19 cellular contexts compared by ENCODE assay signal in genomic region chr20:38166707-38167233, GRCh38. TPM values are rescaled to one million over a fixed set of nuclear protein-coding genes. Genes with fewer than 3 reads are reported as not detected.
A peak's percentile ranks its signal among the peaks of the same experiment; 100 is the strongest.
DNase-seq lines count a peak whose midpoint lies in the region; ATAC-seq, FAIRE-seq and TF ChIP-seq lines count a peak whose summit lies in the region.
"Had no signal": no experiment of that assay in that cellular context is flagged by ENCODE, and none has a peak within 500 bp of the region (broad histone marks: within the 10 kb centered on the region; RNA-seq: fewer than 3 reads in every experiment).

No MANE protein-coding gene starts in this region.

- peak overlapping the region; percentile 20 for H2AFZ ChIP-seq in HepG2 (ENCODE audit: low read length)

- no peaks in the 10 kb centered on the region for H4K20me1 ChIP-seq in HepG2 (ENCODE audit: insufficient read depth, low read length)

- BruUV-seq in HepG2 (replicated peaks; lab: Mats Ljungman, UMichigan) = no TSS peak

- H3K9ac ChIP-seq in HepG2 (ENCODE audit: insufficient read depth, low read depth, low read length) = no peak overlapping the region; the same call in 1 of the 2 replicates

- no peaks in the 10 kb centered on the region for H3K79me2 ChIP-seq in HepG2 (ENCODE audit: insufficient read depth, low read length)

- H3K9me3 ChIP-seq in HepG2 (ENCODE audit: low read length) (no peaks in the 10 kb centered on the region), right lobe of liver (no peaks in the 10 kb centered on the region), esophagus squamous epithelium (no peaks in the 10 kb centered on the region), breast epithelium (no peaks in the 10 kb centered on the region)

- TF ChIP-seq POLR2A in HepG2 (IDR thresholded peaks at IDR 0.05; ENCODE audit: insufficient read depth in 1 of 2, low read depth in 2 of 2, low read length in 2 of 2) (no peak), right lobe of liver (IDR thresholded peaks at IDR 0.05) (no peak), esophagus squamous epithelium (IDR thresholded peaks at IDR 0.05) (no peak), breast epithelium (IDR thresholded peaks at IDR 0.05) (no peak)

- in situ Hi-C loops in HepG2 (cut with HindIII; ENCODE audit: extremely low pct_ligation_motif_present, low pct_unique_long_range_greater_than_20kb) = loop anchor here (5.0 kb wide), 1 partner anchor 109 kb away; no protein-coding TSS in a partner anchor

- DNase-seq in HepG2 (ENCODE audit: low spot score) (no peak), right lobe of liver (no peak), esophagus squamous epithelium (lab: John Stamatoyannopoulos, UW) (no peak), posterior vena cava (ENCODE audit: low spot score) (peak; percentile 34), breast epithelium (ENCODE audit: low spot score in 2 of 2) (no peak), DMS 273 (lab: John Stamatoyannopoulos, UW; ENCODE audit: unreplicated experiment) (no peak), C1 segment of cervical spinal cord (lab: John Stamatoyannopoulos, UW) (no peak)
- DNase-seq: activated CD4-positive, alpha-beta T cell treated with anti-CD3 and anti-CD28 coated beads for 4 hours; CD4-positive, CD25-positive, alpha-beta regulatory T cell; DMS153; NCI-H2171 treated with DMSO at 0.1 percent for 48 hours; NCI-H69 had no signal

- TF ChIP-seq CTCF in HepG2 (CRISPR knock-in tag; IDR thresholded peaks at IDR 0.05) = no peak
- TF ChIP-seq CTCF in right lobe of liver (IDR thresholded peaks at IDR 0.05) = no peak
- no peak for TF ChIP-seq CTCF in esophagus squamous epithelium (IDR thresholded peaks at IDR 0.05)
- TF ChIP-seq CTCF in breast epithelium (IDR thresholded peaks at IDR 0.05) = no peak

- no peaks in the 10 kb centered on the region for H3K27me3 ChIP-seq in HepG2 (ENCODE audit: control insufficient read depth in 1 of 2, insufficient read depth in 2 of 2, low read length in 2 of 2)
- H3K27me3 ChIP-seq in right lobe of liver = no peaks in the 10 kb centered on the region
- no peaks in the 10 kb centered on the region for H3K27me3 ChIP-seq in esophagus squamous epithelium
- no peaks in the 10 kb centered on the region for H3K27me3 ChIP-seq in breast epithelium

- POLR2A ChIA-PET in HepG2 (lab: Yijun Ruan, JAX) = interaction anchor here (0.7 to 5.0 kb wide), 8 partner anchors 23 to 133 kb away, joined by 3 to 33 read pairs (median 4); partner anchors contain the start of genes RPRD1B and TTI1

- TF ChIP-seq EP300 in HepG2 (IDR thresholded peaks at IDR 0.05; ENCODE audit: low read depth in 2 of 2, low read length in 2 of 2) (no peak), HepG2 (CRISPR knock-in tag; IDR thresholded peaks at IDR 0.05; ENCODE audit: borderline replicate concordance) (no peak)

- WGBS in HepG2 (ENCODE audit: low lambda C conversion rate) = 12% methylated on average over 11 of the region's 11 CpGs
- WGBS in right lobe of liver (ENCODE audit: insufficient coverage, low coverage, low lambda C conversion rate, missing lambda C conversion rate) = 31% methylated on average over 4 of the region's 11 CpGs
- 73 to 83% methylated on average over 7 to 10 of the region's 11 CpGs for WGBS in esophagus squamous epithelium, 2 donors

- no peak for TF ChIP-seq RAD21 in HepG2 (CRISPR knock-in tag; IDR thresholded peaks at IDR 0.05)

- intact Hi-C loops in HepG2 (cut with micrococcal nuclease; ENCODE audit: unreplicated experiment) = no loop called here
- intact Hi-C loops in right lobe of liver (cut with DNase I) = loop anchor here (5.0 to 10.0 kb wide), 2 partner anchors 102 to 109 kb away; no protein-coding TSS in a partner anchor
- intact Hi-C loops in esophagus squamous epithelium (cut with DNase I) = loop anchor here (10.0 kb wide), 1 partner anchor 92 kb away; no protein-coding TSS in a partner anchor
- intact Hi-C loops in posterior vena cava (cut with DNase I) = loop anchor here (2.0 to 5.0 kb wide), 2 partner anchors 52 to 104 kb away; no protein-coding TSS in a partner anchor
- intact Hi-C loops in breast epithelium (cut with DNase I; ENCODE audit: low total_unique reads) = no loop called here

- H3K4me3 ChIP-seq in HepG2 (replicated peaks in 1 of 3; ENCODE audit: insufficient read depth in 1 of 3, low read depth in 2 of 3, low read length in 3 of 3) (peak overlapping the region in 2 of 3 experiments; percentile 5 to 48; a peak in 3 of 6 replicates), right lobe of liver (no peak overlapping the region), esophagus squamous epithelium (no peak overlapping the region), breast epithelium (no peak overlapping the region)
- H3K4me3 ChIP-seq: lung had no signal

- CTCF ChIA-PET in HepG2 (lab: Yijun Ruan, JAX; ENCODE audit: low intra/inter-chr PET ratio, low total read pairs) = interaction anchor here (3.4 to 4.4 kb wide), 2 partner anchors 93 to 109 kb away, joined by 28 to 54 read pairs; no protein-coding TSS in a partner anchor

- no peak for FAIRE-seq in HepG2 (lab: Jason Lieb, UNC)
- FAIRE-seq: A204.1, G401.6 had no signal

- H3K4me2 ChIP-seq in HepG2 (ENCODE audit: low read depth, low read length) = peak overlapping the region; percentile 85

- H3K36me3 ChIP-seq in HepG2 (replicated peaks in 1 of 2; ENCODE audit: control insufficient read depth in 1 of 2, insufficient read depth in 2 of 2, low read length in 2 of 2) (no peaks in the 10 kb centered on the region), right lobe of liver (peaks cover 0 to 3% (median 0%) of the 10 kb centered on the region in 4 donors), esophagus squamous epithelium (no peaks in the 10 kb centered on the region), breast epithelium (no peaks in the 10 kb centered on the region)

- no peak overlapping the region for H3K27ac ChIP-seq in HepG2 (ENCODE audit: extremely low read length, insufficient read depth, low read length)
- H3K27ac ChIP-seq in right lobe of liver = no peak overlapping the region
- H3K27ac ChIP-seq in esophagus squamous epithelium = peak overlapping the region; percentile 18 to 87 (median 60)
- H3K27ac ChIP-seq in breast epithelium = no peak overlapping the region
- H3K27ac ChIP-seq: HL-60 had no signal

- H3K4me1 ChIP-seq in HepG2 (ENCODE audit: insufficient read depth, low read length) (peaks cover 98% of the 10 kb centered on the region), right lobe of liver (peaks cover 2 to 52% (median 13%) of the 10 kb centered on the region in 4 donors), esophagus squamous epithelium (peaks cover 21 to 83% (median 33%) of the 10 kb centered on the region in 3 donors), breast epithelium (peaks cover 0 to 6% of the 10 kb centered on the region in 2 donors)

- ATAC-seq in HepG2 = no peak
- ATAC-seq in right lobe of liver = no peak
- ATAC-seq in GM19395 (IDR thresholded peaks at IDR 0.05; ENCODE audit: unreplicated experiment) = no peak
- ATAC-seq: sciatic nerve; stimulated activated effector memory CD8-positive, alpha-beta T cell treated with anti-CD3 and anti-CD28 coated beads, Interleukin-12 subunit alpha, Interleukin-12 subunit beta, amount 100 ng/mL, for 72 hours had no signal

TF ChIP-seq in HepG2, 621 proteins besides CTCF, POLR2A, EP300 and RAD21 (continues in another document):
- no peak for TF ChIP-seq ZNF619 (CRISPR knock-in tag; IDR thresholded peaks at IDR 0.05)
- no peak for TF ChIP-seq ZNF10 (CRISPR knock-in tag; IDR thresholded peaks at IDR 0.05; ENCODE audit: borderline replicate concordance, low read depth)
- TF ChIP-seq ZMYM3 (CRISPR knock-in tag; IDR thresholded peaks at IDR 0.05) = 0 out of 2 replicates have a peak, but pooled peaks have one; percentile 19

RNA-seq across cellular contexts. Expression of gene TGM2, which starts 1.7 kb away (rescaled TPM):
- total RNA-seq in HepG2 (2016; rRNA removed; fragmentation: Illumina TruSeq; extraction: Trizol) (4.2 and 4.5 TPM in 2 replicates), right lobe of liver (100 to 1,000 TPM; 135 to 940 (median 474) TPM), esophagus squamous epithelium (10 to 100 TPM in 2 of 4 donors, 1 to 10 TPM in 2; 2.8 to 33.2 (median 11.5) TPM), posterior vena cava (100 to 1,000 TPM; 442 to 500 TPM), breast epithelium (10 to 100 TPM; 10.7 to 44.9 (median 15.2) TPM)
- 0.61 and 0.88 TPM in 2 replicates for total RNA-seq in HepG2 (2016; cell fraction: cytosol; rRNA removed; fragmentation: Illumina TruSeq; extraction: Trizol; ENCODE audit: low read depth)
- 3.3 and 4.3 TPM in 2 replicates for total RNA-seq in HepG2 (2016; cell fraction: insoluble cytoplasmic fraction; rRNA removed; fragmentation: Illumina TruSeq; extraction: Trizol)
- 2.1 and 2.3 TPM in 2 replicates for total RNA-seq in HepG2 (2016; cell fraction: membrane; rRNA removed; fragmentation: Illumina TruSeq; extraction: Trizol)
- 4.3 and 4.5 TPM in 2 replicates for total RNA-seq in HepG2 (2016; cell fraction: nucleus; rRNA removed; fragmentation: Illumina TruSeq; extraction: Trizol)
- 46.4 and 52.3 TPM in 2 replicates for polyA plus RNA-seq in HepG2 (2011; rRNA removed)
- 39.7 and 45.8 TPM in 2 replicates for polyA plus RNA-seq in HepG2 (2011; cell fraction: cytosol; rRNA removed)
- polyA plus RNA-seq in HepG2 (2011; cell fraction: nucleus; rRNA removed) = 48.4 and 54.8 TPM in 2 replicates
- 14.4 and 32.4 TPM in 2 replicates for polyA plus RNA-seq in HepG2 (2012)
- polyA plus RNA-seq in HepG2 (2016; cell fraction: cytosol; fragmentation: Illumina TruSeq; extraction: Trizol; ENCODE audit: low read depth) = 1.5 and 1.8 TPM in 2 replicates
- polyA plus RNA-seq in HepG2 (2016; cell fraction: insoluble cytoplasmic fraction; fragmentation: Illumina TruSeq; extraction: Trizol; ENCODE audit: low read depth) = 5.3 and 7.5 TPM in 2 replicates
- 2.5 TPM in 2 replicates for polyA plus RNA-seq in HepG2 (2016; cell fraction: membrane; fragmentation: Illumina TruSeq; extraction: Trizol; ENCODE audit: low read depth)
- polyA plus RNA-seq in HepG2 (2016; cell fraction: nucleus; fragmentation: Illumina TruSeq; extraction: Trizol; ENCODE audit: insufficient read depth, low read depth) = 7.7 and 9.8 TPM in 2 replicates
- 39.1 and 112 TPM in 2 replicates for polyA minus RNA-seq in HepG2 (2011; rRNA and poly(A)+ RNA removed; ENCODE audit: low replicate concordance)
- 43.5 and 48.8 TPM in 2 replicates for polyA minus RNA-seq in HepG2 (2011; cell fraction: cytosol; rRNA and poly(A)+ RNA removed)
- polyA minus RNA-seq in HepG2 (2011; cell fraction: nucleus; rRNA and poly(A)+ RNA removed) = 26.7 and 32.2 TPM in 2 replicates
- total RNA-seq: CD4-positive, CD25-positive, alpha-beta regulatory T cell had no signal

Comparison
In these comparisons a context has a peak if more than half of its experiments do, and no peak if none do; other contexts are left out.
1. H3K4me3 ChIP-seq: peak in HepG2 (2 of 3); none in right lobe of liver (0 of 3), esophagus squamous epithelium (0 of 4) and breast epithelium (0 of 3).
2. intact Hi-C loops: an anchor here in right lobe of liver (5.0 to 10.0 kb wide), esophagus squamous epithelium (10.0 kb wide) and posterior vena cava (2.0 to 5.0 kb wide); none called in HepG2 and breast epithelium.
3. H3K27ac ChIP-seq: peak in esophagus squamous epithelium (4 of 4); none in HepG2 (single experiment), right lobe of liver (0 of 3) and breast epithelium (0 of 2).